Comparison of ENCODE assay signal across 7 cellular contexts in the genomic region with DNA sequence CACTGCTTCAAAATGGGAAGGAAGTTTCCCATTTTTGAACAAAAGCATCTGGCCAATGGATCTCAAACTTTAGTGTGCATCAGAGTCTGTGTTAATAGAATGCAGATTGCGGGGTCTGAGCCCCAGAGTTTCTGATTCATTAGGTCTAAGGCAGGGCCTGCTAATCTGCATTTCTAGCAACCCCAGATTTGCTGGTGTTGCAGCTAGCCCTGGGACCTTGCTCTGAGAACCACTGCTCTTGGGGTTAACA. TPM values are rescaled to one million over a fixed set of nuclear protein-coding genes. Genes with fewer than 3 reads are reported as not detected.
DNase-seq lines count a peak whose midpoint lies in the region; ATAC-seq, FAIRE-seq and TF ChIP-seq lines count a peak whose summit lies in the region.

No MANE protein-coding gene starts in this region.

- no peaks in the 10 kb centered on the region for H3K36me3 ChIP-seq in body of pancreas (replicated peaks in 1 of 2; ENCODE audit: insufficient read depth in 1 of 2, low read depth in 2 of 2)

- peaks cover 44 to 78% of the 10 kb centered on the region in 2 donors for H3K4me1 Mint-ChIP-seq in stimulated activated naive B cell treated with anti-CD40 and anti-IgM and Interleukin-4, amounts not matched to agents 10 μg/mL and 1 μg/mL and 100 μg/mL, for 72 hours

- peak overlapping the region; percentile 26 to 82 for H3K4me3 Mint-ChIP-seq in stimulated activated naive B cell treated with anti-CD40 and anti-IgM and Interleukin-4, amounts not matched to agents 10 μg/mL and 1 μg/mL and 100 μg/mL, for 72 hours

- no peak for TF ChIP-seq CTCF in body of pancreas (IDR thresholded peaks at IDR 0.05)

- H3K27me3 ChIP-seq in body of pancreas, result no peaks in the 10 kb centered on the region

- no peaks in the 10 kb centered on the region for H3K9me3 Mint-ChIP-seq in stimulated activated naive B cell treated with anti-CD40 and anti-IgM and Interleukin-4, amounts not matched to agents 10 μg/mL and 1 μg/mL and 100 μg/mL, for 72 hours

- 100% methylated on average over 1 of the region's 1 CpG for WGBS in body of pancreas, 2 donors

- no peaks in the 10 kb centered on the region for H3K27me3 Mint-ChIP-seq in stimulated activated naive B cell treated with anti-CD40 and anti-IgM and Interleukin-4, amounts not matched to agents 10 μg/mL and 1 μg/mL and 100 μg/mL, for 72 hours

- peaks cover 25% of the 10 kb centered on the region for H3K4me1 ChIP-seq in body of pancreas

- no peaks in the 10 kb centered on the region for H3K36me3 Mint-ChIP-seq in stimulated activated naive B cell treated with anti-CD40 and anti-IgM and Interleukin-4, amounts not matched to agents 10 μg/mL and 1 μg/mL and 100 μg/mL, for 72 hours

- peak; percentile 25 for ATAC-seq in GM19023 (IDR thresholded peaks at IDR 0.05; ENCODE audit: unreplicated experiment)
- ATAC-seq in HG02852 (IDR thresholded peaks at IDR 0.05; ENCODE audit: unreplicated experiment), result peak; percentile 22
- no peak for ATAC-seq in body of pancreas
- peak; percentile 17 to 23 for ATAC-seq in stimulated activated naive B cell treated with anti-CD40 and anti-IgM and Interleukin-4, amounts not matched to agents 10 μg/mL and 1 μg/mL and 100 μg/mL, for 72 hours (replicated peaks)
- no peak for ATAC-seq in left colon

- TF ChIP-seq POLR2A in body of pancreas (IDR thresholded peaks at IDR 0.05), result no peak

- DNase-seq in body of pancreas (no peak), NCI-H2081 treated with DMSO at 0.1 percent for 48 hours (lab: John Stamatoyannopoulos, UW) (no peak), frontal cortex (ENCODE audit: low spot score in 2 of 2) (no peak), left colon (no peak)
- DNase-seq in stimulated activated naive B cell treated with anti-CD40 and anti-IgM and Interleukin-4, amounts not matched to agents 10 μg/mL and 1 μg/mL and 100 μg/mL, for 72 hours, result peak; percentile 19

- no peaks in the 10 kb centered on the region for H3K9me3 ChIP-seq in body of pancreas

- H3K27ac Mint-ChIP-seq in stimulated activated naive B cell treated with anti-CD40 and anti-IgM and Interleukin-4, amounts not matched to agents 10 μg/mL and 1 μg/mL and 100 μg/mL, for 72 hours, result peak overlapping the region; percentile 99

- FAIRE-seq in frontal cortex (lab: Jason Lieb, UNC), result no peak

- no peak overlapping the region for H3K4me3 ChIP-seq in body of pancreas

- peak overlapping the region in 3 of 4 donors; percentile 47 to 71 (median 49) for H3K27ac ChIP-seq in body of pancreas

- intact Hi-C loops in body of pancreas (cut with DNase I) (no loop called here), left colon (cut with DNase I, micrococcal nuclease) (no loop called here)

RNA-seq across cellular contexts. Expression of a gene that starts 30.7 kb away (rescaled TPM):
- total RNA-seq in body of pancreas, result 10 to 100 TPM; 48.8 to 50.1 TPM
- 68.9 TPM for total RNA-seq in frontal cortex
- total RNA-seq in left colon, result 10 to 100 TPM; 74.7 to 79.9 TPM

Comparison
In these comparisons a context has a peak if more than half of its experiments do, and no peak if none do; other contexts are left out.
1. ATAC-seq: peak in GM19023 (single experiment), HG02852 (single experiment) and stimulated activated naive B cell treated with anti-CD40 and anti-IgM and Interleukin-4, amounts not matched to agents 10 μg/mL and 1 μg/mL and 100 μg/mL, for 72 hours (2 of 2); none in body of pancreas (single experiment) and left colon (single experiment).